Comparison of ENCODE assay signal across 20 cellular contexts in genomic region chr21:36602735-36603134, GRCh38.
DNase-seq lines count a peak whose midpoint lies in the region; ATAC-seq, FAIRE-seq and TF ChIP-seq lines count a peak whose summit lies in the region.
"Had no signal": no experiment of that assay in that cellular context is flagged by ENCODE, and none has a peak within 500 bp of the region (broad histone marks: within the 10 kb centered on the region; RNA-seq: fewer than 3 reads in every experiment).

No MANE protein-coding gene starts in this region.

- ATAC-seq in activated CD8-positive, alpha-beta T cell treated with anti-CD3 and anti-CD28 coated beads for 36 hours, result no peak
- ATAC-seq in activated CD8-positive, alpha-beta T cell treated with anti-CD3 and anti-CD28 coated beads, Interleukin-2, amount 10 ng/mL, durations not matched to agents 7 days and 5 days, result no peak
- no peak for ATAC-seq in stimulated activated naive CD8-positive, alpha-beta T cell treated with anti-CD3 and anti-CD28 coated beads, Interleukin-15, amount 100 ng/mL, for 72 hours
- ATAC-seq in stimulated activated naive CD8-positive, alpha-beta T cell treated with anti-CD3 and anti-CD28 coated beads, Interleukin-15, Interleukin-2, amounts not matched to agents 100 U/mL and 50 U/mL, for 24 hours, result no peak

- TF ChIP-seq EP300 in tibial nerve (IDR thresholded peaks at IDR 0.05), result no peak

- no peaks in the 10 kb centered on the region for H3K9me3 Mint-ChIP-seq in activated CD8-positive, alpha-beta T cell treated with anti-CD3 and anti-CD28 coated beads for 36 hours
- H3K9me3 Mint-ChIP-seq in activated CD8-positive, alpha-beta T cell treated with anti-CD3 and anti-CD28 coated beads, Interleukin-2, amount 10 ng/mL, durations not matched to agents 7 days and 5 days (ENCODE audit: insufficient read depth), result no peaks in the 10 kb centered on the region
- H3K9me3 Mint-ChIP-seq in stimulated activated naive CD8-positive, alpha-beta T cell treated with anti-CD3 and anti-CD28 coated beads, Interleukin-15, amount 100 ng/mL, for 72 hours, result peaks cover 0 to 9% of the 10 kb centered on the region in 2 donors

- no peaks in the 10 kb centered on the region for H3K4me1 ChIP-seq in tibial nerve
- H3K4me1 ChIP-seq: BE2C, Peyer's patch had no signal

- no peak for DNase-seq in activated CD8-positive, alpha-beta T cell treated with anti-CD3 and anti-CD28 coated beads for 36 hours
- DNase-seq in activated CD8-positive, alpha-beta T cell treated with anti-CD3 and anti-CD28 coated beads, Interleukin-2, amount 10 ng/mL, durations not matched to agents 7 days and 5 days, result no peak
- no peak for DNase-seq in stimulated activated naive CD8-positive, alpha-beta T cell treated with anti-CD3 and anti-CD28 coated beads, Interleukin-15, amount 100 ng/mL, for 72 hours
- no peak for DNase-seq in stimulated activated naive CD8-positive, alpha-beta T cell treated with anti-CD3 and anti-CD28 coated beads, Interleukin-15, Interleukin-2, amounts not matched to agents 100 U/mL and 50 U/mL, for 24 hours
- DNase-seq in bronchial epithelial cell (ENCODE audit: low read depth) (no peak), tibial nerve (ENCODE audit: low spot score in 2 of 2) (no peak)
- DNase-seq in stimulated activated CD4-positive, alpha-beta T cell treated with anti-CD3 and anti-CD28 coated beads, Interleukin-2, amount 100 ng/mL, for 48 hours, result no peak
- DNase-seq: BE2C; COR-L47; DMS79; H7; HFFc6; Karpas-422; NCI-H1417; NCI-H1694 treated with DMSO at 0.1 percent for 48 hours; NCI-H2107; NCI-H2227 treated with DMSO at 0.1 percent for 48 hours; NCI-H510A; NK-92 treated with Interleukin-12 subunit alpha and Interleukin-12 subunit beta, amount 100 ng/mL, for 24 hours; Peyer's patch had no signal

- intact Hi-C loops in activated CD8-positive, alpha-beta T cell treated with anti-CD3 and anti-CD28 coated beads for 36 hours (cut with micrococcal nuclease), result no loop called here

- TF ChIP-seq CTCF in activated CD8-positive, alpha-beta T cell treated with anti-CD3 and anti-CD28 coated beads for 36 hours (IDR thresholded peaks at IDR 0.05), result no peak
- TF ChIP-seq CTCF in bronchial epithelial cell (IDR thresholded peaks at IDR 0.05; ENCODE audit: insufficient read depth, low read length, severe bottlenecking), result no peak
- no peak for TF ChIP-seq CTCF in tibial nerve (IDR thresholded peaks at IDR 0.05)

- H3K4me1 Mint-ChIP-seq in activated CD8-positive, alpha-beta T cell treated with anti-CD3 and anti-CD28 coated beads for 36 hours (ENCODE audit: low read depth), result peaks cover 15% of the 10 kb centered on the region
- peaks cover 9% of the 10 kb centered on the region for H3K4me1 Mint-ChIP-seq in activated CD8-positive, alpha-beta T cell treated with anti-CD3 and anti-CD28 coated beads, Interleukin-2, amount 10 ng/mL, durations not matched to agents 7 days and 5 days (ENCODE audit: low read depth)
- H3K4me1 Mint-ChIP-seq in stimulated activated naive CD8-positive, alpha-beta T cell treated with anti-CD3 and anti-CD28 coated beads, Interleukin-15, amount 100 ng/mL, for 72 hours, result peaks cover 24% of the 10 kb centered on the region

- H3K27me3 ChIP-seq in bronchial epithelial cell (ENCODE audit: control insufficient read depth, insufficient read depth, low read length), result peaks cover 5% of the 10 kb centered on the region
- H3K27me3 ChIP-seq in tibial nerve, result no peaks in the 10 kb centered on the region
- H3K27me3 ChIP-seq: Peyer's patch had no signal

- TF ChIP-seq POLR2A in tibial nerve (IDR thresholded peaks at IDR 0.05), result no peak

- WGBS in tibial nerve, 2 donors, result 84 to 88% methylated on average over 8 of the region's 8 CpGs

- H3K27ac ChIP-seq in tibial nerve, result no peak overlapping the region
- H3K27ac ChIP-seq: Peyer's patch had no signal

- H3K4me3 Mint-ChIP-seq in activated CD8-positive, alpha-beta T cell treated with anti-CD3 and anti-CD28 coated beads for 36 hours, result no peak overlapping the region
- H3K4me3 Mint-ChIP-seq in activated CD8-positive, alpha-beta T cell treated with anti-CD3 and anti-CD28 coated beads, Interleukin-2, amount 10 ng/mL, durations not matched to agents 7 days and 5 days, result no peak overlapping the region
- H3K4me3 Mint-ChIP-seq in stimulated activated naive CD8-positive, alpha-beta T cell treated with anti-CD3 and anti-CD28 coated beads, Interleukin-15, amount 100 ng/mL, for 72 hours, result no peak overlapping the region
- H3K4me3 Mint-ChIP-seq: HFFc6 had no signal

- no peaks in the 10 kb centered on the region for H3K36me3 Mint-ChIP-seq in activated CD8-positive, alpha-beta T cell treated with anti-CD3 and anti-CD28 coated beads for 36 hours (ENCODE audit: low read depth)
- no peaks in the 10 kb centered on the region for H3K36me3 Mint-ChIP-seq in activated CD8-positive, alpha-beta T cell treated with anti-CD3 and anti-CD28 coated beads, Interleukin-2, amount 10 ng/mL, durations not matched to agents 7 days and 5 days (ENCODE audit: low read depth)

- H3K36me3 ChIP-seq in bronchial epithelial cell (ENCODE audit: control insufficient read depth, insufficient read depth, low read length) (no peaks in the 10 kb centered on the region), tibial nerve (no peaks in the 10 kb centered on the region)
- H3K36me3 ChIP-seq: BE2C, Peyer's patch had no signal

- H3K9me3 ChIP-seq in tibial nerve, result peaks cover 0 to 28% (median 0%) of the 10 kb centered on the region in 4 donors
- H3K9me3 ChIP-seq: BE2C, Peyer's patch had no signal

- peak; percentile 55 for FAIRE-seq in bronchial epithelial cell (lab: Jason Lieb, UNC)

- no peaks in the 10 kb centered on the region for H3K27me3 Mint-ChIP-seq in activated CD8-positive, alpha-beta T cell treated with anti-CD3 and anti-CD28 coated beads for 36 hours
- H3K27me3 Mint-ChIP-seq in activated CD8-positive, alpha-beta T cell treated with anti-CD3 and anti-CD28 coated beads, Interleukin-2, amount 10 ng/mL, durations not matched to agents 7 days and 5 days (ENCODE audit: low read depth), result peaks cover 2% of the 10 kb centered on the region
- no peaks in the 10 kb centered on the region for H3K27me3 Mint-ChIP-seq in stimulated activated naive CD8-positive, alpha-beta T cell treated with anti-CD3 and anti-CD28 coated beads, Interleukin-15, amount 100 ng/mL, for 72 hours

- POLR2A ChIA-PET in activated CD8-positive, alpha-beta T cell treated with anti-CD3 and anti-CD28 coated beads for 36 hours (lab: Charles Lee), result interaction anchor here (1.6 kb wide), 1 partner anchor 10 kb away, joined by 5 read pairs; no protein-coding TSS in a partner anchor
- POLR2A ChIA-PET in activated CD8-positive, alpha-beta T cell treated with anti-CD3 and anti-CD28 coated beads, Interleukin-2, amount 10 ng/mL, durations not matched to agents 7 days and 5 days (lab: Charles Lee), result no interaction called here

- CTCF ChIA-PET in activated CD8-positive, alpha-beta T cell treated with anti-CD3 and anti-CD28 coated beads for 36 hours (lab: Charles Lee), result interaction anchor here (1.9 kb wide), 1 partner anchor 28 kb away, joined by 6 read pairs; no protein-coding TSS in a partner anchor
- CTCF ChIA-PET in activated CD8-positive, alpha-beta T cell treated with anti-CD3 and anti-CD28 coated beads, Interleukin-2, amount 10 ng/mL, durations not matched to agents 7 days and 5 days (lab: Charles Lee), result no interaction called here

- H3K27ac Mint-ChIP-seq in activated CD8-positive, alpha-beta T cell treated with anti-CD3 and anti-CD28 coated beads for 36 hours, result peak overlapping the region; percentile 82
- H3K27ac Mint-ChIP-seq in activated CD8-positive, alpha-beta T cell treated with anti-CD3 and anti-CD28 coated beads, Interleukin-2, amount 10 ng/mL, durations not matched to agents 7 days and 5 days, result no peak overlapping the region
- H3K27ac Mint-ChIP-seq in stimulated activated naive CD8-positive, alpha-beta T cell treated with anti-CD3 and anti-CD28 coated beads, Interleukin-15, amount 100 ng/mL, for 72 hours, result peak overlapping the region; percentile 74 to 93
- H3K27ac Mint-ChIP-seq: HFFc6 had no signal

- H3K4me3 ChIP-seq in bronchial epithelial cell (ENCODE audit: low read depth, low read length) (no peak overlapping the region), tibial nerve (no peak overlapping the region)
- H3K4me3 ChIP-seq: Peyer's patch had no signal
